8 cellular contexts compared by ENCODE assay signal in the genomic region with DNA sequence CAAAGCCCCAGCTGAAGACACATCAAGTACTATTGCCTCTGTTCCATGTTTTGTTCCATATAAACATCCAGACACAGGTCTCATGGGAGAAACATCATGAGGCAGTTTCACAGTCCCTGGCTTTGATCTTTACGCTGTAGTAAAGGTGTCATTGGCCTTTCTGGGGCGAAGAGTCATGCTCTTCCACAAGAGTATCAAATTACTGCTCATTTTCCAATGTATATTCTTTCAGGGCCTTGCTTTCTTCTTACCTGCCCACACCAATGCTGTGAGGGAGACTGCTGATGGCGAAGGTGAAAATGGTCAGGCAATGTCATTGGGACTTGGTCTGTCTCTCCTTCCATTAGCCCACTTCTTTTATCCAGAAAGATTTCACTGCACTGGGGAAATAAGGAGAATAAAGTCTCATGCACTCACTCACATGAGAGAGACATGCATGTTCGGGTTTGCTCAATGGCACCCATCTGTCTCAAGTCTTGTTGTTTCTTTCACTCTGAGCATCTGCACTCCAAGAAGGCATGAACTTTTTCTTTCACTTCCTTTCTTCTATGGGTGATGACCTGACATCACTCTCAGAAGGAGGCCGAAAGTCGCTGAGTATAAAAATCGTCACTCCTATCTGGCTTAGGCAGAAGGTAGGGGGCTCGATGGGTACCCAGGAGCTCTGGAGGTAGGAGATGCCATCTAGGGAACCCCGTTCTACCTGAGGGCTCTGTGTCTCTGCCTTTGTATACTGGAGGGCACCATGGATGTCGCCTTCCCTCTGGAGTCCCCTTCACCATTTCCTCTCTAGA. TPM values are rescaled to one million over a fixed set of nuclear protein-coding genes. Genes with fewer than 3 reads are reported as not detected.
DNase-seq lines count a peak whose midpoint lies in the region; ATAC-seq and TF ChIP-seq lines count a peak whose summit lies in the region.

No MANE protein-coding gene starts in this region.

- no peaks in the 10 kb centered on the region for H3K36me3 Mint-ChIP-seq in endothelial cell (ENCODE audit: low read depth, unreplicated experiment)

- H3K27me3 Mint-ChIP-seq in endothelial cell (ENCODE audit: unreplicated experiment): peaks cover 14% of the 10 kb centered on the region

- TF ChIP-seq CTCF in endothelial cell (IDR thresholded peaks at IDR 0.05; ENCODE audit: unreplicated experiment): no peak

- peak overlapping the region in 6 of 7 experiments; percentile 51 to 71 (median 60) for H3K4me3 ChIP-seq in skin epidermis

- peak overlapping the region; percentile 32 for H3K4me3 Mint-ChIP-seq in endothelial cell (ENCODE audit: unreplicated experiment)

- DNase-seq in NAMALWA (ENCODE audit: low spot score) (peak; percentile 79), endothelial cell (ENCODE audit: low spot score) (no peak), COLO829 (ENCODE audit: low spot score) (no peak), SHP77 treated with DMSO at 0.1 percent for 48 hours (lab: John Stamatoyannopoulos, UW) (no peak), SK-N-DZ (ENCODE audit: low spot score) (no peak)

- no peaks in the 10 kb centered on the region for H3K9me3 Mint-ChIP-seq in endothelial cell (ENCODE audit: unreplicated experiment)

- no peak overlapping the region for H3K27ac Mint-ChIP-seq in endothelial cell (ENCODE audit: unreplicated experiment)

- H3K4me1 Mint-ChIP-seq in endothelial cell (ENCODE audit: unreplicated experiment): peaks cover 9% of the 10 kb centered on the region

- ATAC-seq in GM18520 (IDR thresholded peaks at IDR 0.05; ENCODE audit: unreplicated experiment) (peak; percentile 43), GM21786 (IDR thresholded peaks at IDR 0.05; ENCODE audit: unreplicated experiment) (peak; percentile 59)

- H3K27ac ChIP-seq in skin epidermis: peak overlapping the region in 17 of 21 experiments; percentile 64 to 93 (median 86)

RNA-seq across cellular contexts. Expression of a gene that starts 1.3 kb away (rescaled TPM):
- total RNA-seq in endothelial cell (ENCODE audit: unreplicated experiment): 5.1 TPM
- polyA plus RNA-seq in SK-N-DZ (2014; cell fraction: cytosol; rRNA removed): 4.4 and 5.8 TPM in 2 replicates
- polyA plus RNA-seq in SK-N-DZ (2014; cell fraction: nucleus; rRNA removed): 3.3 and 3.5 TPM in 2 replicates
